In the genomic region with DNA sequence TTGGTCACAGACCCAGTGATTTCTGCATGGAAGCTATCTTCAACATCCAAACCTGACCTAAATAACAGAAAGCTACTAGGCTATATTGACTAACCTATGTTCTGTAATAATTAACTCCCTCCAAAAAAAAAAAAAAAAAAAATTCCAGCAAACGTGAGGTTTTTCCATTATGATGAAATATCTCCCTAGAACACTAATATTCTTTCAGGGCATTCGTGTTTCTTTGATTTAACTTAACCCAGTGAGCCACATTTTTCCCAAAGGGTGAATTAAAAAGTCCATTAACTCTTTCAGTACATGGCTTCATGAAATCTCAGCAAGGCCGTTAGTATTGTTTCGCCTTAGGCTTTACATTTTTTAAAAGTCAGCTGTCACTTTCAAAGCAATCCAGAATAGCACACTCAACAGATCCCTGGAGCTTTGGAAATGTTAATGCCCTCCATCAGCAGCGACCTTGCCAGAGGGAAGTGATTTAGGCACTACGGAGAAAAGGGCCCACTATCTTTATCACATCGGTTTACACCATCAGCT, we compare ENCODE assay signal across 2 cellular contexts.
A peak's percentile ranks its signal among the peaks of the same experiment; 100 is the strongest.
TF ChIP-seq lines count a peak whose summit lies in the region.

No MANE protein-coding gene starts in this region.

TF ChIP-seq in H1, 55 proteins besides CTCF, POLR2A, EP300 and RAD21 (continued from another document):
- TF ChIP-seq NRF1 (IDR thresholded peaks at IDR 0.05; ENCODE audit: low read depth, low read length) (no peak), SIN3A (conservative IDR thresholded peaks at IDR 0.05 in 1 of 2, IDR thresholded peaks at IDR 0.05 in 1 of 2; ENCODE audit: low read depth in 1 of 2, low read length in 2 of 2) (no peak), SP4 (IDR thresholded peaks at IDR 0.05; ENCODE audit: low read length) (no peak), CTBP2 (IDR thresholded peaks at IDR 0.05; ENCODE audit: borderline replicate concordance, insufficient read depth, insufficient read length, low read length) (no peak), RNF2 (IDR thresholded peaks at IDR 0.05; ENCODE audit: borderline replicate concordance, low read depth, low read length, missing control alignments, poor library complexity, severe bottlenecking) (no peak), JUND (IDR thresholded peaks at IDR 0.05; ENCODE audit: low read length) (no peak), PHF8 (conservative IDR thresholded peaks at IDR 0.05; ENCODE audit: low read depth, low read length) (no peak), BACH1 (IDR thresholded peaks at IDR 0.05; ENCODE audit: low read length) (no peak)
TF ChIP-seq in H1: peak in this region for 0.

TF ChIP-seq in liver, 16 proteins besides CTCF, POLR2A, EP300 and RAD21 (continued from another document):
- TF ChIP-seq, protein P1, sequence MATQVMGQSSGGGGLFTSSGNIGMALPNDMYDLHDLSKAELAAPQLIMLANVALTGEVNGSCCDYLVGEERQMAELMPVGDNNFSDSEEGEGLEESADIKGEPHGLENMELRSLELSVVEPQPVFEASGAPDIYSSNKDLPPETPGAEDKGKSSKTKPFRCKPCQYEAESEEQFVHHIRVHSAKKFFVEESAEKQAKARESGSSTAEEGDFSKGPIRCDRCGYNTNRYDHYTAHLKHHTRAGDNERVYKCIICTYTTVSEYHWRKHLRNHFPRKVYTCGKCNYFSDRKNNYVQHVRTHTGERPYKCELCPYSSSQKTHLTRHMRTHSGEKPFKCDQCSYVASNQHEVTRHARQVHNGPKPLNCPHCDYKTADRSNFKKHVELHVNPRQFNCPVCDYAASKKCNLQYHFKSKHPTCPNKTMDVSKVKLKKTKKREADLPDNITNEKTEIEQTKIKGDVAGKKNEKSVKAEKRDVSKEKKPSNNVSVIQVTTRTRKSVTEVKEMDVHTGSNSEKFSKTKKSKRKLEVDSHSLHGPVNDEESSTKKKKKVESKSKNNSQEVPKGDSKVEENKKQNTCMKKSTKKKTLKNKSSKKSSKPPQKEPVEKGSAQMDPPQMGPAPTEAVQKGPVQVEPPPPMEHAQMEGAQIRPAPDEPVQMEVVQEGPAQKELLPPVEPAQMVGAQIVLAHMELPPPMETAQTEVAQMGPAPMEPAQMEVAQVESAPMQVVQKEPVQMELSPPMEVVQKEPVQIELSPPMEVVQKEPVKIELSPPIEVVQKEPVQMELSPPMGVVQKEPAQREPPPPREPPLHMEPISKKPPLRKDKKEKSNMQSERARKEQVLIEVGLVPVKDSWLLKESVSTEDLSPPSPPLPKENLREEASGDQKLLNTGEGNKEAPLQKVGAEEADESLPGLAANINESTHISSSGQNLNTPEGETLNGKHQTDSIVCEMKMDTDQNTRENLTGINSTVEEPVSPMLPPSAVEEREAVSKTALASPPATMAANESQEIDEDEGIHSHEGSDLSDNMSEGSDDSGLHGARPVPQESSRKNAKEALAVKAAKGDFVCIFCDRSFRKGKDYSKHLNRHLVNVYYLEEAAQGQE (IDR thresholded peaks at IDR 0.05) = peak; percentile 51
- peak in 1 of 2 donors; percentile 77 for TF ChIP-seq EGR1 (IDR thresholded peaks at IDR 0.05; ENCODE audit: low read depth in 2 of 2)
- peak; percentile 53 for TF ChIP-seq FOXA2 (IDR thresholded peaks at IDR 0.05)
- TF ChIP-seq, protein P2, sequence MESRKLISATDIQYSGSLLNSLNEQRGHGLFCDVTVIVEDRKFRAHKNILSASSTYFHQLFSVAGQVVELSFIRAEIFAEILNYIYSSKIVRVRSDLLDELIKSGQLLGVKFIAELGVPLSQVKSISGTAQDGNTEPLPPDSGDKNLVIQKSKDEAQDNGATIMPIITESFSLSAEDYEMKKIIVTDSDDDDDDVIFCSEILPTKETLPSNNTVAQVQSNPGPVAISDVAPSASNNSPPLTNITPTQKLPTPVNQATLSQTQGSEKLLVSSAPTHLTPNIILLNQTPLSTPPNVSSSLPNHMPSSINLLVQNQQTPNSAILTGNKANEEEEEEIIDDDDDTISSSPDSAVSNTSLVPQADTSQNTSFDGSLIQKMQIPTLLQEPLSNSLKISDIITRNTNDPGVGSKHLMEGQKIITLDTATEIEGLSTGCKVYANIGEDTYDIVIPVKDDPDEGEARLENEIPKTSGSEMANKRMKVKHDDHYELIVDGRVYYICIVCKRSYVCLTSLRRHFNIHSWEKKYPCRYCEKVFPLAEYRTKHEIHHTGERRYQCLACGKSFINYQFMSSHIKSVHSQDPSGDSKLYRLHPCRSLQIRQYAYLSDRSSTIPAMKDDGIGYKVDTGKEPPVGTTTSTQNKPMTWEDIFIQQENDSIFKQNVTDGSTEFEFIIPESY (IDR thresholded peaks at IDR 0.05) = peak; percentile 62
- TF ChIP-seq NR2F2 (IDR thresholded peaks at IDR 0.05) = no peak
- TF ChIP-seq GABPA (IDR thresholded peaks at IDR 0.05 in 1 of 2, conservative IDR thresholded peaks at IDR 0.05 in 1 of 2) = no peak
- TF ChIP-seq HNF4A (conservative IDR thresholded peaks at IDR 0.05) = peak; percentile 72 to 74
- TF ChIP-seq JUND (IDR thresholded peaks at IDR 0.05) = peak; percentile 15 to 83
- TF ChIP-seq TAF1 (conservative IDR thresholded peaks at IDR 0.05) = no peak
- TF ChIP-seq ATF3 (IDR thresholded peaks at IDR 0.05) = peak; percentile 74
